In the genomic region with DNA sequence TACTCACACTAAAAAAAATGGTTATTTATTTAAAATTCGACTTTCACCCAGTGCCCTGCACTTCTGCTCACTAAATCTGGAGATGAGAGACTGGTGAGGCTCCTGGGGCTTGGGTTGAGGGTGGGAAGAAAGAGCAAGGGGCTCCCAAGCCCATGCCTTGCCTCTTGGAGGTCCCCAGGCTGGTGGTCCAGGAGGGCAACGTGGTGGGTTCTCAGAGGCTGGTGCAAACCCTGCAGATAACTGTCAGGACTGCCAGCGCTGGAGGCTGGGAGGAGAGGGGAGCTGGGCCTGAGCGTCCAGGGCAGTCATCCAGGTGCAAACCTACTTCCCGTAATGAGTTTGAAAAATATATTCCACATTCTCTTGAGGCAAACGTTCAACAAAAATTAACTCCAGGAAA, we compare ENCODE assay signal across 8 cellular contexts.
"Had no signal": no experiment of that assay in that cellular context is flagged by ENCODE, and none has a peak within 500 bp of the region (broad histone marks: within the 10 kb centered on the region; RNA-seq: fewer than 3 reads in every experiment).

No MANE protein-coding gene starts in this region.

- H3K27ac ChIP-seq: GM23248 had no signal

- H3K4me1 Mint-ChIP-seq: GM23338 had no signal

- H3K36me3 ChIP-seq: HAP-1 had no signal

- H3K4me1 ChIP-seq: HAP-1 had no signal

- H3K9me3 ChIP-seq: HAP-1 had no signal

- H2AFZ ChIP-seq: GM23248, GM23338 had no signal

- DNase-seq: GM23248, GOT3, H7, H9, HCEC 1CT, HFFc6 had no signal

- H3K9ac ChIP-seq: GM23248 had no signal

- H3K4me2 ChIP-seq: GM23338 had no signal

- H3K4me3 ChIP-seq: GM23248, GM23338, HAP-1 had no signal

- H3K4me3 Mint-ChIP-seq: GM23338, H9, HFFc6 had no signal

- H3K27ac Mint-ChIP-seq: GM23338, H9, HFFc6 had no signal
